ENCODE assay signal across 16 cellular contexts in the genomic region with DNA sequence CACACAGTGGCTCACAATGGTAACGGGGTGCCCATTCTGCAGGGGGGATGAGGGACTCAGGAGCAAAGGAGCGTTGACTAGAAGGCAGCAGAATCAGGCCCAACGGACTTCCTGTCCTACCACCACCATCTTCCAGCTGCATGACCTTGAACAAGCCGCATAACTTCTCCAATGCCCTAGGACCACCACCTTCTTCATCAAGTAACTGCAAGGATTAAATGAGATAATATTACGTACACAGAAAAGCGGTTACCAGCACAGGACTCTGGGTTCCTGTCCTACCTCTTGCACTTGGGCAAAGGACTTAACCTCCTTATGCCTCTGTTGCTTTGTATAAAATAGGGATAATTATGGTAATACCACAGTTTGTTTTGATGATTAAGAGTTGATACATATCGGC. TPM values are rescaled to one million over a fixed set of nuclear protein-coding genes. Genes with fewer than 3 reads are reported as not detected.
A peak's percentile ranks its signal among the peaks of the same experiment; 100 is the strongest.
DNase-seq lines count a peak whose midpoint lies in the region; TF ChIP-seq lines count a peak whose summit lies in the region.
"Had no signal": no experiment of that assay in that cellular context is flagged by ENCODE, and none has a peak within 500 bp of the region (broad histone marks: within the 10 kb centered on the region; RNA-seq: fewer than 3 reads in every experiment).

No MANE protein-coding gene starts in this region.

- no peak overlapping the region for H4K91ac ChIP-seq in H9 (ENCODE audit: insufficient read length, low read depth, low read length)

- no peak overlapping the region for H3K14ac ChIP-seq in H9 (ENCODE audit: insufficient read depth, low read length)

- H3T11ph ChIP-seq in H9 (ENCODE audit: low read length), result no peak overlapping the region

- H3K27ac ChIP-seq in H9 (ENCODE audit: insufficient read length, low read depth, low read length) (no peak overlapping the region), PC-9 (no peak overlapping the region), tibial artery (no peak overlapping the region)
- H3K27ac ChIP-seq: A549; BLaER1 treated with 17β-estradiol and CSF1 and Interleukin-3, amounts not matched to agents 10 nM and 100 nM; C4-2B had no signal

- no peak for TF ChIP-seq CTCF in H9 (conservative IDR thresholded peaks at IDR 0.05)
- TF ChIP-seq CTCF in PC-9 (conservative IDR thresholded peaks at IDR 0.05), result no peak
- TF ChIP-seq CTCF in progenitor cell of endocrine pancreas (IDR thresholded peaks at IDR 0.05; ENCODE audit: unreplicated experiment), result no peak
- no peak for TF ChIP-seq CTCF in tibial artery (IDR thresholded peaks at IDR 0.05)

- POLR2A ChIA-PET in PC-9 (lab: Charles Lee; ENCODE audit: unreplicated experiment), result interaction anchor here (0.7 kb wide), 1 partner anchor 205 kb away, joined by 18 read pairs; no protein-coding TSS in a partner anchor

- H3K56ac ChIP-seq in H9 (ENCODE audit: insufficient read length, low read depth, low read length), result no peak overlapping the region

- H3K79me1 ChIP-seq in H9 (ENCODE audit: insufficient read depth, low read depth, low read length, poor library complexity, severe bottlenecking), result peaks cover 3% of the 10 kb centered on the region

- no peak overlapping the region for H2BK12ac ChIP-seq in H9 (ENCODE audit: insufficient read length, low read depth, low read length)

- H3K27me3 ChIP-seq in H9 (ENCODE audit: insufficient read depth, low read length) (no peaks in the 10 kb centered on the region), PC-9 (ENCODE audit: insufficient read depth, low read depth) (no peaks in the 10 kb centered on the region), tibial artery (peaks cover 0 to 15% of the 10 kb centered on the region in 2 donors)

- H2BK20ac ChIP-seq in H9 (ENCODE audit: low read depth, low read length, poor library complexity, severe bottlenecking), result no peak overlapping the region

- no CpG with 5 or more reads among the region's 7 CpGs for WGBS in H9 (ENCODE audit: extremely low coverage, insufficient read length, low lambda C conversion rate)

- TSS peak; percentile 9 for BruUV-seq in PC-9 (replicated peaks; lab: Mats Ljungman, UMichigan)

- H4K5ac ChIP-seq in H9 (ENCODE audit: insufficient read length, low read depth, low read length), result no peak overlapping the region

- H3K4me1 ChIP-seq in H9 (ENCODE audit: insufficient read depth, low read length) (peaks cover 2% of the 10 kb centered on the region), PC-9 (replicated peaks; ENCODE audit: insufficient read depth) (peaks cover 6% of the 10 kb centered on the region; the same call in 1 of the 2 replicates), tibial artery (peaks cover 0 to 14% (median 8%) of the 10 kb centered on the region in 4 donors)

- peaks cover 13% of the 10 kb centered on the region for H3K23me2 ChIP-seq in H9 (ENCODE audit: insufficient read length, low read depth, low read length, poor library complexity, severe bottlenecking)

- no peaks in the 10 kb centered on the region; the same call in 1 of the 2 replicates for H3K79me2 ChIP-seq in H9 (ENCODE audit: insufficient read depth, low read length)
- H3K79me2 ChIP-seq in PC-9 (ENCODE audit: low read depth), result 0 out of 2 replicates have a peak, but pooled peaks cover 5% of the 10 kb centered on the region

- H4K20me1 ChIP-seq in H9 (ENCODE audit: control insufficient read depth, insufficient read depth, insufficient read length), result no peaks in the 10 kb centered on the region
- H4K20me1 ChIP-seq in PC-9 (ENCODE audit: insufficient read depth), result no peaks in the 10 kb centered on the region

- H3F3A ChIP-seq in PC-9 (ENCODE audit: insufficient read depth, low read depth), result peaks cover 4% of the 10 kb centered on the region; the same call in 1 of the 2 replicates

- DNase-seq in H9 (no peak), PC-9 (no peak), progenitor cell of endocrine pancreas (ENCODE audit: low spot score, unreplicated experiment) (no peak), tibial artery (no peak), NK-92 (lab: John Stamatoyannopoulos, UW; ENCODE audit: unreplicated experiment) (no peak)
- DNase-seq: AML-193; Caco-2; Calu3; CD4-positive, alpha-beta T cell; CD8-positive, alpha-beta T cell; DMS79 treated with DMSO at 0.1 percent for 48 hours; GF-D8 had no signal

- CTCF ChIA-PET in PC-9 (lab: Charles Lee), result interaction anchor here (0.7 kb wide), 1 partner anchor 137 kb away, joined by 4 read pairs; no protein-coding TSS in a partner anchor

- H3K9ac ChIP-seq in H9 (ENCODE audit: extremely low read depth, insufficient read length, low read length), result no peak overlapping the region
- H3K9ac ChIP-seq: BLaER1 treated with 17β-estradiol and CSF1 and Interleukin-3, amounts not matched to agents 10 nM and 100 nM had no signal

- H3K4me1 Mint-ChIP-seq in H9 (peaks cover 12 to 18% of the 10 kb centered on the region in 2 experiments), progenitor cell of endocrine pancreas (ENCODE audit: low read depth) (peaks cover 4% of the 10 kb centered on the region)

- H3K27ac Mint-ChIP-seq in H9, result peak overlapping the region in 2 of 3 experiments; percentile 24 to 48; a peak in 2 of 7 replicates
- peak overlapping the region; percentile 52 for H3K27ac Mint-ChIP-seq in progenitor cell of endocrine pancreas
- H3K27ac Mint-ChIP-seq: B cell; CD4-positive, alpha-beta T cell; CD8-positive, alpha-beta T cell had no signal

- no peak overlapping the region for H4K8ac ChIP-seq in H9 (replicated peaks; ENCODE audit: insufficient read length, low read depth, low read length)

- H3K36me3 Mint-ChIP-seq in H9 (ENCODE audit: insufficient read depth in 1 of 3, low read depth in 3 of 3), result peaks cover 14 to 29% (median 21%) of the 10 kb centered on the region in 3 experiments; a peak in 6 of 7 replicates
- H3K36me3 Mint-ChIP-seq in progenitor cell of endocrine pancreas (ENCODE audit: insufficient read depth), result no peaks in the 10 kb centered on the region

- H2AK5ac ChIP-seq in H9 (ENCODE audit: insufficient read length, low read length), result no peak overlapping the region

- H2BK15ac ChIP-seq in H9 (ENCODE audit: low read depth, low read length), result no peak overlapping the region

- no peak overlapping the region for H3K18ac ChIP-seq in H9 (ENCODE audit: insufficient read length, low read depth, low read length)

- H3K4me3 Mint-ChIP-seq in H9, result no peak overlapping the region
- H3K4me3 Mint-ChIP-seq in progenitor cell of endocrine pancreas (ENCODE audit: low read depth), result no peak overlapping the region
- H3K4me3 Mint-ChIP-seq: B cell; CD4-positive, alpha-beta T cell; CD8-positive, alpha-beta T cell had no signal

- no peak overlapping the region for H2BK120ac ChIP-seq in H9 (ENCODE audit: low read depth, low read length, poor library complexity, severe bottlenecking)

- H2AFZ ChIP-seq in H9 (ENCODE audit: low read length) (no peak overlapping the region), PC-9 (no peak overlapping the region)

- no peaks in the 10 kb centered on the region for H3K9me2 ChIP-seq in PC-9 (ENCODE audit: insufficient read depth)

- intact Hi-C loops in PC-9 (cut with micrococcal nuclease; ENCODE audit: unreplicated experiment), result no loop called here
- intact Hi-C loops in tibial artery (cut with DNase I; ENCODE audit: low total_unique reads), result no loop called here

- H2BK5ac ChIP-seq in H9 (ENCODE audit: insufficient read length, low read length), result no peak overlapping the region

- H3K4me2 ChIP-seq in H9 (ENCODE audit: insufficient read depth, insufficient read length, low read length), result no peak overlapping the region
- no peak overlapping the region for H3K4me2 ChIP-seq in PC-9
- H3K4me2 ChIP-seq: A549 had no signal

- no peaks in the 10 kb centered on the region for H3K9me3 Mint-ChIP-seq in H9
- no peaks in the 10 kb centered on the region for H3K9me3 Mint-ChIP-seq in progenitor cell of endocrine pancreas (ENCODE audit: low read depth)
- H3K9me3 Mint-ChIP-seq: CD4-positive, alpha-beta T cell; CD8-positive, alpha-beta T cell had no signal

- H3K36me3 ChIP-seq in PC-9 (ENCODE audit: low read depth), result no peaks in the 10 kb centered on the region
- peaks cover 0 to 10% (median 0%) of the 10 kb centered on the region in 3 donors for H3K36me3 ChIP-seq in tibial artery

- H3K4ac ChIP-seq in H9 (ENCODE audit: low read depth, low read length), result no peak overlapping the region

- no peaks in the 10 kb centered on the region for H3K27me3 Mint-ChIP-seq in H9 (ENCODE audit: low read depth)
- peaks cover 17% of the 10 kb centered on the region for H3K27me3 Mint-ChIP-seq in progenitor cell of endocrine pancreas
- H3K27me3 Mint-ChIP-seq: CD4-positive, alpha-beta T cell had no signal

- H3K4me3 ChIP-seq in PC-9 (no peak overlapping the region), tibial artery (no peak overlapping the region)
- H3K4me3 ChIP-seq: A549; BLaER1 treated with 17β-estradiol and CSF1 and Interleukin-3, amounts not matched to agents 10 nM and 100 nM had no signal

- H3K23ac ChIP-seq in H9 (ENCODE audit: insufficient read length, low read depth, low read length), result no peak overlapping the region

- no peaks in the 10 kb centered on the region for H3K9me3 ChIP-seq in H9 (ENCODE audit: control insufficient read depth, low read depth, low read length)
- no peaks in the 10 kb centered on the region for H3K9me3 ChIP-seq in PC-9 (ENCODE audit: insufficient read depth, low read depth)
- no peaks in the 10 kb centered on the region for H3K9me3 ChIP-seq in tibial artery
- H3K9me3 ChIP-seq: A549; BLaER1 treated with 17β-estradiol and CSF1 and Interleukin-3, amounts not matched to agents 10 nM and 100 nM; Caco-2 had no signal

RNA-seq across cellular contexts. Expression of a gene that starts 4.7 kb away (rescaled TPM):
- total RNA-seq in H9 (2021) (16.7 and 17.9 TPM in 2 replicates), PC-9 (2021) (8.3 and 11.3 TPM in 2 replicates), progenitor cell of endocrine pancreas (3.1 and 3.8 TPM in 2 replicates)
- total RNA-seq: B cell; CD4-positive, alpha-beta T cell; CD8-positive, alpha-beta T cell had no signal

RNA-seq across cellular contexts. Expression of a gene that starts 5.6 kb away (rescaled TPM):
- total RNA-seq in H9 (2021) (44.7 and 50.8 TPM in 2 replicates), PC-9 (2021) (46.5 and 64.0 TPM in 2 replicates), progenitor cell of endocrine pancreas (13.2 and 16.2 TPM in 2 replicates)
- total RNA-seq: B cell; CD4-positive, alpha-beta T cell; CD8-positive, alpha-beta T cell had no signal

RNA-seq across cellular contexts. Expression of a gene that starts 21.1 kb away (rescaled TPM):
- total RNA-seq in H9 (2021) (16.8 and 18.3 TPM in 2 replicates), PC-9 (2021) (52.7 and 72.0 TPM in 2 replicates), progenitor cell of endocrine pancreas (31.4 and 34.7 TPM in 2 replicates)

RNA-seq across cellular contexts. Expression of a gene that starts 41.9 kb away (rescaled TPM):
- total RNA-seq in H9 (2021) (70.0 and 70.6 TPM in 2 replicates), PC-9 (2021) (90.6 and 133 TPM in 2 replicates), progenitor cell of endocrine pancreas (46.3 and 51.2 TPM in 2 replicates)

RNA-seq across cellular contexts. Expression of a gene that starts 56.9 kb away (rescaled TPM):
- 82.1 and 89.1 TPM in 2 replicates for total RNA-seq in H9 (2021)
- total RNA-seq in PC-9 (2021), result 141 and 203 TPM in 2 replicates
- 89.4 and 91.9 TPM in 2 replicates for total RNA-seq in progenitor cell of endocrine pancreas
